In genomic region chr1:40034869-40035268, GRCh38 we compare ENCODE assay signal across 12 cellular contexts. TPM values are rescaled to one million over a fixed set of nuclear protein-coding genes. Genes with fewer than 3 reads are reported as not detected.
A peak's percentile ranks its signal among the peaks of the same experiment; 100 is the strongest.
DNase-seq lines count a peak whose midpoint lies in the region; ATAC-seq and TF ChIP-seq lines count a peak whose summit lies in the region.
"Had no signal": no experiment of that assay in that cellular context is flagged by ENCODE, and none has a peak within 500 bp of the region (broad histone marks: within the 10 kb centered on the region; RNA-seq: fewer than 3 reads in every experiment).

No MANE protein-coding gene starts in this region.

- H3K4me3 ChIP-seq in left ventricle myocardium inferior (no peak overlapping the region), upper lobe of right lung (no peak overlapping the region)
- H3K4me3 ChIP-seq: SK-N-MC had no signal

- intact Hi-C loops in left ventricle myocardium inferior (cut with micrococcal nuclease) (loop anchor here (5.0 kb wide), 1 partner anchor 213 kb away; no protein-coding TSS in a partner anchor), Right ventricle myocardium superior (cut with DNase I) (no loop called here), upper lobe of right lung (cut with DNase I) (no loop called here)

- peaks cover 55% of the 10 kb centered on the region for H3K4me1 ChIP-seq in left ventricle myocardium inferior
- H3K4me1 ChIP-seq in upper lobe of right lung = peaks cover 23% of the 10 kb centered on the region

- no peak for ATAC-seq in Right ventricle myocardium superior (ENCODE audit: poor library complexity)
- no peak for ATAC-seq in upper lobe of right lung
- ATAC-seq in HG02938 (IDR thresholded peaks at IDR 0.05; ENCODE audit: unreplicated experiment) = no peak
- no peak for ATAC-seq in HG03439 (IDR thresholded peaks at IDR 0.05; ENCODE audit: unreplicated experiment)

- H3K27me3 ChIP-seq in left ventricle myocardium inferior (ENCODE audit: low read depth) (no peaks in the 10 kb centered on the region), upper lobe of right lung (no peaks in the 10 kb centered on the region)

- H3K9me3 ChIP-seq in left ventricle myocardium inferior (replicated peaks) (no peaks in the 10 kb centered on the region), upper lobe of right lung (no peaks in the 10 kb centered on the region)

- no peak for TF ChIP-seq CTCF in left ventricle myocardium inferior (IDR thresholded peaks at IDR 0.05; ENCODE audit: borderline replicate concordance)
- no peak for TF ChIP-seq CTCF in upper lobe of right lung (IDR thresholded peaks at IDR 0.05)

- H3K27ac ChIP-seq in left ventricle myocardium inferior (replicated peaks) (peak overlapping the region; percentile 100), upper lobe of right lung (peak overlapping the region; percentile 28)
- H3K27ac ChIP-seq: SK-N-MC had no signal

- no peaks in the 10 kb centered on the region for H3K36me3 ChIP-seq in left ventricle myocardium inferior
- H3K36me3 ChIP-seq in upper lobe of right lung = no peaks in the 10 kb centered on the region

- DNase-seq in left ventricle myocardium inferior (no peak), Right ventricle myocardium superior (no peak), NAMALWA (ENCODE audit: low spot score) (peak; percentile 21), upper lobe of right lung (no peak), NCI-H2171 treated with DMSO at 0.1 percent for 48 hours (lab: John Stamatoyannopoulos, UW) (no peak)
- peak; percentile 27 for DNase-seq in central memory CD4-positive, alpha-beta T cell
- DNase-seq: amygdala, NCI-H1436, nephron progenitor cell had no signal

RNA-seq across cellular contexts. Expression of gene CAP1, which starts 5.7 kb away (rescaled TPM):
- total RNA-seq in left ventricle myocardium inferior (66.0 TPM), Right ventricle myocardium superior (72.6 TPM), upper lobe of right lung (373 TPM)

Comparison
In these comparisons a context has a peak if more than half of its experiments do, and no peak if none do; other contexts are left out.
1. DNase-seq: peak in NAMALWA (single experiment) and central memory CD4-positive, alpha-beta T cell (single experiment); none in left ventricle myocardium inferior (single experiment), Right ventricle myocardium superior (single experiment), upper lobe of right lung (single experiment) and NCI-H2171 treated with DMSO at 0.1 percent for 48 hours (single experiment).